ENCODE assay signal across 8 cellular contexts in genomic region chr6:144219056-144219685, GRCh38.
DNase-seq lines count a peak whose midpoint lies in the region; ATAC-seq and TF ChIP-seq lines count a peak whose summit lies in the region.

No MANE protein-coding gene starts in this region.

- no peak overlapping the region for H3K27ac ChIP-seq in right lobe of liver

- H3K27ac Mint-ChIP-seq in natural killer cell (no peak overlapping the region), brain (peak overlapping the region in 3 of 5 experiments; percentile 17 to 76 (median 22)), WTC11 (no peak overlapping the region)
- no peak overlapping the region for H3K27ac Mint-ChIP-seq in natural killer cell treated with Interleukin-12 subunit alpha and Interleukin-12 subunit beta and Interleukin-15 and Interleukin-18, amount 100 ng/mL, for 72 hours

- H3K9me3 ChIP-seq in right lobe of liver, result no peaks in the 10 kb centered on the region

- intact Hi-C loops in natural killer cell (cut with micrococcal nuclease), result loop anchor here (1.0 to 5.0 kb wide), 4 partner anchors 114 to 276 kb away; no protein-coding TSS in a partner anchor
- intact Hi-C loops in right lobe of liver (cut with DNase I), result loop anchor here in 1 of 2 donors (5.0 kb wide), 1 partner anchor 112 kb away; no protein-coding TSS in a partner anchor

- H3K27me3 ChIP-seq in right lobe of liver, result no peaks in the 10 kb centered on the region

- DNase-seq in natural killer cell, result no peak
- DNase-seq in natural killer cell treated with Interleukin-12 subunit alpha and Interleukin-12 subunit beta and Interleukin-15 and Interleukin-18, amount 100 ng/mL, for 72 hours (ENCODE audit: low spot score), result no peak
- DNase-seq in NCI-H146 treated with DMSO at 0.1 percent for 48 hours (lab: John Stamatoyannopoulos, UW; ENCODE audit: unreplicated experiment), result peak; percentile 32
- DNase-seq in right lobe of liver, result no peak
- DNase-seq in WTC11 (ENCODE audit: low spot score), result no peak
- no peak for DNase-seq in occipital lobe (lab: John Stamatoyannopoulos, UW)
- no peak for DNase-seq in activated naive CD4-positive, alpha-beta T cell treated with Interleukin-2 at 50 U/mL for 16 hours

- no peaks in the 10 kb centered on the region for H3K9me3 Mint-ChIP-seq in natural killer cell
- no peaks in the 10 kb centered on the region for H3K9me3 Mint-ChIP-seq in natural killer cell treated with Interleukin-12 subunit alpha and Interleukin-12 subunit beta and Interleukin-15 and Interleukin-18, amount 100 ng/mL, for 72 hours
- peaks cover 1 to 7% (median 4%) of the 10 kb centered on the region in 5 experiments for H3K9me3 Mint-ChIP-seq in brain
- H3K9me3 Mint-ChIP-seq in WTC11, result peaks cover 15% of the 10 kb centered on the region

- CTCF ChIA-PET in WTC11 (lab: Charles Lee), result interaction anchor here (0.7 to 2.5 kb wide), 11 partner anchors 10 to 644 kb away, joined by 3 to 12 read pairs (median 4); no protein-coding TSS in a partner anchor

- TF ChIP-seq CTCF in natural killer cell (IDR thresholded peaks at IDR 0.05) (peak; percentile 77), brain (conservative IDR thresholded peaks at IDR 0.05) (peak; percentile 55 to 70), right lobe of liver (IDR thresholded peaks at IDR 0.05) (peak; percentile 57 to 70 (median 63)), WTC11 (IDR thresholded peaks at IDR 0.05) (no peak; the same call in 1 of the 2 replicates)

- no peak for TF ChIP-seq POLR2A in right lobe of liver (IDR thresholded peaks at IDR 0.05)

- WGBS in right lobe of liver (ENCODE audit: insufficient coverage, low coverage, low lambda C conversion rate, missing lambda C conversion rate), result 53% methylated on average over 3 of the region's 3 CpGs

- no peak overlapping the region for H3K4me3 ChIP-seq in right lobe of liver

- no peaks in the 10 kb centered on the region for H3K36me3 ChIP-seq in right lobe of liver

- no peaks in the 10 kb centered on the region for H3K36me3 Mint-ChIP-seq in natural killer cell
- no peaks in the 10 kb centered on the region for H3K36me3 Mint-ChIP-seq in natural killer cell treated with Interleukin-12 subunit alpha and Interleukin-12 subunit beta and Interleukin-15 and Interleukin-18, amount 100 ng/mL, for 72 hours
- no peaks in the 10 kb centered on the region for H3K36me3 Mint-ChIP-seq in brain
- H3K36me3 Mint-ChIP-seq in WTC11, result peaks cover 4% of the 10 kb centered on the region

- peaks cover 37 to 40% of the 10 kb centered on the region in 2 donors for H3K4me1 Mint-ChIP-seq in natural killer cell
- peaks cover 38 to 39% of the 10 kb centered on the region in 2 donors for H3K4me1 Mint-ChIP-seq in natural killer cell treated with Interleukin-12 subunit alpha and Interleukin-12 subunit beta and Interleukin-15 and Interleukin-18, amount 100 ng/mL, for 72 hours (ENCODE audit: low read depth in 2 of 2)
- H3K4me1 Mint-ChIP-seq in brain, result peaks cover 40% of the 10 kb centered on the region
- peaks cover 24% of the 10 kb centered on the region for H3K4me1 Mint-ChIP-seq in WTC11

- ATAC-seq in natural killer cell (no peak), right lobe of liver (no peak), WTC11 (no peak)
- ATAC-seq in natural killer cell treated with Interleukin-12 subunit alpha and Interleukin-12 subunit beta and Interleukin-15 and Interleukin-18, amount 100 ng/mL, for 72 hours, result no peak

- H3K4me1 ChIP-seq in right lobe of liver, result peaks cover 0 to 14% (median 2%) of the 10 kb centered on the region in 4 donors

- POLR2A ChIA-PET in WTC11 (lab: Charles Lee), result no interaction called here

- no peak overlapping the region for H3K4me3 Mint-ChIP-seq in natural killer cell
- no peak overlapping the region for H3K4me3 Mint-ChIP-seq in natural killer cell treated with Interleukin-12 subunit alpha and Interleukin-12 subunit beta and Interleukin-15 and Interleukin-18, amount 100 ng/mL, for 72 hours
- H3K4me3 Mint-ChIP-seq in brain, result peak overlapping the region; percentile 24 to 81 (median 33)
- H3K4me3 Mint-ChIP-seq in WTC11, result no peak overlapping the region

- peaks cover 0 to 8% of the 10 kb centered on the region in 2 donors for H3K27me3 Mint-ChIP-seq in natural killer cell (ENCODE audit: low read depth in 2 of 2)
- no peaks in the 10 kb centered on the region for H3K27me3 Mint-ChIP-seq in natural killer cell treated with Interleukin-12 subunit alpha and Interleukin-12 subunit beta and Interleukin-15 and Interleukin-18, amount 100 ng/mL, for 72 hours
- H3K27me3 Mint-ChIP-seq in brain, result peaks cover 8% of the 10 kb centered on the region
- H3K27me3 Mint-ChIP-seq in WTC11 (ENCODE audit: low read depth), result peaks cover 4% of the 10 kb centered on the region; the same call in 1 of the 2 replicates

TF ChIP-seq in WTC11, 78 proteins besides CTCF, POLR2A, EP300 and RAD21:
- TF ChIP-seq, protein P1, sequence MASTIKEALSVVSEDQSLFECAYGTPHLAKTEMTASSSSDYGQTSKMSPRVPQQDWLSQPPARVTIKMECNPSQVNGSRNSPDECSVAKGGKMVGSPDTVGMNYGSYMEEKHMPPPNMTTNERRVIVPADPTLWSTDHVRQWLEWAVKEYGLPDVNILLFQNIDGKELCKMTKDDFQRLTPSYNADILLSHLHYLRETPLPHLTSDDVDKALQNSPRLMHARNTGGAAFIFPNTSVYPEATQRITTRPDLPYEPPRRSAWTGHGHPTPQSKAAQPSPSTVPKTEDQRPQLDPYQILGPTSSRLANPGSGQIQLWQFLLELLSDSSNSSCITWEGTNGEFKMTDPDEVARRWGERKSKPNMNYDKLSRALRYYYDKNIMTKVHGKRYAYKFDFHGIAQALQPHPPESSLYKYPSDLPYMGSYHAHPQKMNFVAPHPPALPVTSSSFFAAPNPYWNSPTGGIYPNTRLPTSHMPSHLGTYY (CRISPR knock-in tag; IDR thresholded peaks at IDR 0.05), result no peak
- TF ChIP-seq NR1H2 (CRISPR knock-in tag; IDR thresholded peaks at IDR 0.05) (no peak), ZBTB21 (CRISPR knock-in tag; IDR thresholded peaks at IDR 0.05; ENCODE audit: borderline replicate concordance) (no peak)

Comparison
In these comparisons a context has a peak if more than half of its experiments do, and no peak if none do; other contexts are left out.
1. H3K27ac Mint-ChIP-seq: peak in brain (3 of 5); none in natural killer cell (0 of 2), natural killer cell treated with Interleukin-12 subunit alpha and Interleukin-12 subunit beta and Interleukin-15 and Interleukin-18, amount 100 ng/mL, for 72 hours (0 of 2) and WTC11 (single experiment).
2. H3K4me3 Mint-ChIP-seq: peak in brain (5 of 5); none in natural killer cell (single experiment), natural killer cell treated with Interleukin-12 subunit alpha and Interleukin-12 subunit beta and Interleukin-15 and Interleukin-18, amount 100 ng/mL, for 72 hours (single experiment) and WTC11 (single experiment).